In the genomic region with DNA sequence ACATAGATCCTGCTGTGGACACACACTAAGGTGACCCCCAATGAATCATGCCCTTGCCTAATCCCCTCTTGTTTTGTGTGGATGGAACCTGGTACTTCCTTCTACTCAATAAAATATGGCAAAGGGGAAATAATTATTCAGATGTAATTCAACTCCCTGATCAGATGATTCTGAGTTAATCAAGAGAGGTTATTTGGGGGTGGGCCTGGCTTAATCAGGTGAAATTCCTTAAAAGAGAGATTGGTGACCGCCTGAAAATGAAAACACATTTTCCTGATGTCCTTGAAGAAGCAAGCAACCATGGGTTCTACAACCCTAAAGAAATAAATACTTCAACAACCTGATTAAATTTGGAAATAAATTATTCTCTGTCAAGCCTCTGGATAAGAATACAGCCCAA, we compare ENCODE assay signal across 39 cellular contexts. TPM values are rescaled to one million over a fixed set of nuclear protein-coding genes. Genes with fewer than 3 reads are reported as not detected.
"Had no signal": no experiment of that assay in that cellular context is flagged by ENCODE, and none has a peak within 500 bp of the region (broad histone marks: within the 10 kb centered on the region; RNA-seq: fewer than 3 reads in every experiment).

No MANE protein-coding gene starts in this region.

- H3K9me3 ChIP-seq: MG63 had no signal

- H3K36me3 ChIP-seq: MG63 had no signal

- H3K4me3 ChIP-seq: MG63 had no signal

- DNase-seq: Kasumi-1, MG63, MM.1S, MV-4-11, NCI-H1048, NCI-H1092, NCI-H1092 treated with DMSO at 0.1 percent for 48 hours, NCI-H1105, NCI-H1105 treated with DMSO at 0.1 percent for 48 hours, NCI-H1417, NCI-H1417 treated with DMSO at 0.1 percent for 48 hours, NCI-H1436, NCI-H1436 treated with DMSO at 0.1 percent for 48 hours, NCI-H146, NCI-H1694, NCI-H1694 treated with DMSO at 0.1 percent for 48 hours, NCI-H187, NCI-H187 treated with DMSO at 0.1 percent for 48 hours, NCI-H1930, NCI-H2029, NCI-H2029 treated with DMSO at 0.1 percent for 48 hours, NCI-H2081, NCI-H2081 treated with DMSO at 0.1 percent for 48 hours, NCI-H2107, NCI-H2171, NCI-H2171 treated with DMSO at 0.1 percent for 48 hours, NCI-H2227 treated with DMSO at 0.1 percent for 48 hours, NCI-H226, NCI-H345, NCI-H446, NCI-H446 treated with DMSO at 0.1 percent for 48 hours, NCI-H510A, NCI-H510A treated with DMSO at 0.1 percent for 48 hours, NCI-H524, NCI-H524 treated with DMSO at 0.1 percent for 48 hours had no signal

RNA-seq across cellular contexts. Expression of a gene that starts 8.3 kb away (rescaled TPM):
- total RNA-seq: LHCN-M2, M059J, MCF 10A, NCI-H460 had no signal
